In the genomic region with DNA sequence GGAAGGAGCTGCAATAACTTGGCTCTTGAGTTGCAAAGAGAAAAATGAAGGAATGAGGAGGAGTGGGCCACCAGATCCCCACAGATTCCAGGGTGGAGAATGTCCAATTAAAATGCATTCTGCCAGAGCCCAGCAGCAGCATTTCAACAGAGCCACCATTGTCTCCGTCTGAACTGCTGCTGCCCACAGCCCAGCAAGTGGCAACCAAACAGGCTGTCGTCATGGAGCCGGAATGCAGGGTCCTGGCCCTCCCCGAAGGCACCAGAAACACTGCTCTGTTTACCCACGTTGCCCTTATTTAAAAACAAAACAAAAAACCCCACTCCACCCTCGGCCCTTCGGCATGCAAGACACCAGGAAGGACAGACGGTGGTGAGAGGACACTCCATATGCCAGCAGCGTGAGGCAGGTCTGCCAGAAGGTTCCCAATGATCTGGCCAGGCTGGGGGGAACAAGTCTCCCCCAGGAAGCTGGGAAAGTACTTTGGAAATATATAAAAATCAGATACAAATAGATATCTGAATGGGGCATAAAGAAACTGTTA, we compare ENCODE assay signal across 10 cellular contexts. TPM values are rescaled to one million over a fixed set of nuclear protein-coding genes. Genes with fewer than 3 reads are reported as not detected.
DNase-seq lines count a peak whose midpoint lies in the region; ATAC-seq, FAIRE-seq and TF ChIP-seq lines count a peak whose summit lies in the region.
"Had no signal": no experiment of that assay in that cellular context is flagged by ENCODE, and none has a peak within 500 bp of the region (broad histone marks: within the 10 kb centered on the region; RNA-seq: fewer than 3 reads in every experiment).

No MANE protein-coding gene starts in this region.

- H3K9me3 ChIP-seq in right cardiac atrium (ENCODE audit: control insufficient read depth, low read length): no peaks in the 10 kb centered on the region

- intact Hi-C loops in right cardiac atrium (cut with DNase I): no loop called here

- in situ Hi-C loops in KBM-7 (cut with MboI; ENCODE audit: low pct_unique_long_range_greater_than_20kb, low sequenced_read_pairs): no loop called here

- H3K27me3 ChIP-seq in right cardiac atrium (ENCODE audit: control insufficient read depth, insufficient read depth): no peaks in the 10 kb centered on the region

- H3K4me1 ChIP-seq in right cardiac atrium (ENCODE audit: control insufficient read depth, insufficient read depth, low read length): peaks cover 10% of the 10 kb centered on the region

- peak overlapping the region; percentile 50 for H3K27ac ChIP-seq in right cardiac atrium (ENCODE audit: low read length)

- no peak for TF ChIP-seq POLR2A in H54 (IDR thresholded peaks at IDR 0.05; ENCODE audit: low read depth, low read length)

- no peak overlapping the region for H3K4me3 ChIP-seq in right cardiac atrium (ENCODE audit: low read length)

- peak; percentile 80 to 85 for ATAC-seq in right cardiac atrium

- DNase-seq in H54 (ENCODE audit: insufficient read length, low spot score) (peak; percentile 80), anterior cingulate cortex (lab: John Stamatoyannopoulos, UW) (peak in 56 of 58 donors; percentile 13 to 92 (median 72)), right cardiac atrium (peak; percentile 69 to 83 (median 79)), retina (peak; percentile 83), KBM-7 (no peak), NCI-H226 (no peak), OCI-M1 (lab: John Stamatoyannopoulos, UW) (no peak)
- no peak for DNase-seq in activated CD4-positive, alpha-beta T cell treated with anti-CD3 and anti-CD28 coated beads, Interleukin-2, amount 50 U/mL, for 4 hours
- DNase-seq: activated naive CD8-positive, alpha-beta T cell treated with anti-CD3 and anti-CD28 coated beads, Interleukin-2, amount 10 ng/mL, durations not matched to agents 7 days and 5 days; SHP77 had no signal

- peak; percentile 38 for FAIRE-seq in H54 (lab: Jason Lieb, UNC)

- 34% methylated on average over 9 of the region's 9 CpGs for WGBS in right cardiac atrium

RNA-seq across cellular contexts. Expression of gene PLEKHA7, which starts 32.5 kb away (rescaled TPM):
- total RNA-seq in right cardiac atrium: 10 to 100 TPM; 30.3 to 44.6 (median 35.5) TPM
- 16.2 TPM for polyA plus RNA-seq in right cardiac atrium

Comparison
In these comparisons a context has a peak if more than half of its experiments do, and no peak if none do; other contexts are left out.
1. DNase-seq: peak in H54 (single experiment), anterior cingulate cortex (56 of 58), right cardiac atrium (3 of 3) and retina (single experiment); none in activated CD4-positive, alpha-beta T cell treated with anti-CD3 and anti-CD28 coated beads, Interleukin-2, amount 50 U/mL, for 4 hours (0 of 2), KBM-7 (single experiment), NCI-H226 (single experiment) and OCI-M1 (single experiment).